Comparison of ENCODE assay signal across 23 cellular contexts in the genomic region with DNA sequence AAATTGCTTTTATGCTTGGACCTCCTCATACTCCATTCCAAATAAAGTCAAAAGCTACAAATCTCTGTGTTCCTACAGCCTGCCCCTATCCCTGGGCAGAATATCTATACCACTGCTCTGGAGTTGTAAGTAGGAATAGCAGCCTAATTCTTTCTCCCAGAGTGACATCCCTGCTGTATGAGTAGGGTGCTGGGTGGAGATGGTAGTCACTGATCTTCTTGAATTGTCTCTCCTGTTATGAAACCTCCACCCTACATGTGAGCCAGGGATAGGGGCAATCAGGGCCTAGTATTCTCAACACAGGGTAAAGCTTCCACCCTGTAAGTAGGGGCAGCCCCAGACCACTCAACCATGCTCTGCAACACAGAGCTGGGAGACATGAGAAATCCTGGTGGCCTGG. TPM values are rescaled to one million over a fixed set of nuclear protein-coding genes. Genes with fewer than 3 reads are reported as not detected.
"Had no signal": no experiment of that assay in that cellular context is flagged by ENCODE, and none has a peak within 500 bp of the region (broad histone marks: within the 10 kb centered on the region; RNA-seq: fewer than 3 reads in every experiment).

No MANE protein-coding gene starts in this region.

- H3K9ac ChIP-seq: neural progenitor cell had no signal

- H3K36me3 Mint-ChIP-seq: memory B cell; neural progenitor cell; stimulated activated naive B cell treated with anti-CD40 and anti-IgM and Interleukin-4, amounts not matched to agents 10 μg/mL and 1 μg/mL and 100 μg/mL, for 72 hours had no signal

- H3K4me3 Mint-ChIP-seq: memory B cell; naive thymus-derived CD8-positive, alpha-beta T cell; nephron; neural progenitor cell; stimulated activated naive B cell treated with anti-CD40 and anti-IgM and Interleukin-4, amounts not matched to agents 10 μg/mL and 1 μg/mL and 100 μg/mL, for 72 hours; stimulated activated naive CD8-positive, alpha-beta T cell treated with anti-CD3 and anti-CD28 coated beads, Interleukin-15, amount 100 ng/mL, for 72 hours had no signal

- H3K4me2 ChIP-seq: hepatocyte, neural progenitor cell had no signal

- H3K4me3 ChIP-seq: heart right ventricle, hepatocyte, left ventricle myocardium inferior, neural progenitor cell, ovary, right atrium auricular region, right lobe of liver, tibial nerve, upper lobe of left lung, vagina had no signal

- H3K79me2 ChIP-seq: hepatocyte had no signal

- H3K27ac Mint-ChIP-seq: memory B cell; nephron; neural progenitor cell; progenitor cell of endocrine pancreas; stimulated activated naive B cell treated with anti-CD40 and anti-IgM and Interleukin-4, amounts not matched to agents 10 μg/mL and 1 μg/mL and 100 μg/mL, for 72 hours; stimulated activated naive CD8-positive, alpha-beta T cell treated with anti-CD3 and anti-CD28 coated beads, Interleukin-15, amount 100 ng/mL, for 72 hours had no signal

- H3K4me1 ChIP-seq: right atrium auricular region, right lobe of liver, tibial nerve, vagina had no signal

- H3K27me3 ChIP-seq: heart right ventricle, hepatocyte, neural progenitor cell, ovary, right atrium auricular region, right lobe of liver, tibial nerve, upper lobe of left lung, vagina had no signal

- H3K36me3 ChIP-seq: heart right ventricle, neural progenitor cell, neutrophil, ovary, right atrium auricular region, right lobe of liver, tibial nerve, upper lobe of left lung, vagina had no signal

- ATAC-seq: heart right ventricle; naive thymus-derived CD8-positive, alpha-beta T cell; right lobe of liver; stimulated activated naive B cell treated with anti-CD40 and anti-IgM and Interleukin-4, amounts not matched to agents 10 μg/mL and 1 μg/mL and 100 μg/mL, for 72 hours; stimulated activated naive CD8-positive, alpha-beta T cell treated with anti-CD3 and anti-CD28 coated beads, Interleukin-15, amount 100 ng/mL, for 72 hours had no signal

- H3K9me3 ChIP-seq: left ventricle myocardium inferior, neutrophil, ovary, right atrium auricular region, right lobe of liver, tibial nerve, upper lobe of left lung, vagina had no signal

- H3K4me1 Mint-ChIP-seq: memory B cell; naive thymus-derived CD8-positive, alpha-beta T cell; nephron; stimulated activated naive B cell treated with anti-CD40 and anti-IgM and Interleukin-4, amounts not matched to agents 10 μg/mL and 1 μg/mL and 100 μg/mL, for 72 hours; stimulated activated naive CD8-positive, alpha-beta T cell treated with anti-CD3 and anti-CD28 coated beads, Interleukin-15, amount 100 ng/mL, for 72 hours had no signal

- H2AFZ ChIP-seq: hepatocyte, neural progenitor cell had no signal

- DNase-seq: heart right ventricle; islet precursor cell; left ventricle myocardium inferior; naive thymus-derived CD8-positive, alpha-beta T cell; ovary; right lobe of liver; stimulated activated CD4-positive, alpha-beta T cell treated with anti-CD3 and anti-CD28 coated beads, Interleukin-12 subunit alpha, Interleukin-12 subunit beta, amount 100 ng/mL, for 4 hours; stimulated activated CD4-positive, alpha-beta T cell treated with anti-CD3 and anti-CD28 coated beads, Interleukin-15, amount 100 ng/mL, for 24 hours; stimulated activated CD4-positive, alpha-beta T cell treated with anti-CD3 and anti-CD28 coated beads, Interleukin-2, amount 100 ng/mL, for 24 hours; stimulated activated CD4-positive, alpha-beta T cell treated with anti-CD3 and anti-CD28 coated beads, Interleukin-4, amount 100 ng/mL, for 1 hour; stimulated activated naive B cell treated with anti-CD40 and anti-IgM and Interleukin-4, amounts not matched to agents 10 μg/mL and 1 μg/mL and 100 μg/mL, for 72 hours; stimulated activated naive CD8-positive, alpha-beta T cell treated with anti-CD3 and anti-CD28 coated beads, Interleukin-15, amount 100 ng/mL, for 72 hours; substantia nigra; upper lobe of left lung had no signal

- H3K27ac ChIP-seq: heart right ventricle, hepatocyte, left ventricle myocardium inferior, neural progenitor cell, neutrophil, ovary, right atrium auricular region, right lobe of liver, tibial nerve, upper lobe of left lung, vagina had no signal

- H3K9me3 Mint-ChIP-seq: stimulated activated naive CD8-positive, alpha-beta T cell treated with anti-CD3 and anti-CD28 coated beads, Interleukin-15, amount 100 ng/mL, for 72 hours had no signal

RNA-seq across cellular contexts. Expression of a gene that starts 19.8 kb away (rescaled TPM):
- total RNA-seq: naive thymus-derived CD8-positive, alpha-beta T cell had no signal
- polyA plus RNA-seq: naive thymus-derived CD8-positive, alpha-beta T cell had no signal
